Comparison of ENCODE assay signal across 8 cellular contexts in genomic region chr12:112386726-112387125, GRCh38. TPM values are rescaled to one million over a fixed set of nuclear protein-coding genes. Genes with fewer than 3 reads are reported as not detected.
A peak's percentile ranks its signal among the peaks of the same experiment; 100 is the strongest.
DNase-seq lines count a peak whose midpoint lies in the region; ATAC-seq, FAIRE-seq and TF ChIP-seq lines count a peak whose summit lies in the region.

No MANE protein-coding gene starts in this region.

- dilution Hi-C loops in endothelial cell of umbilical vein (cut with MboI; ENCODE audit: extremely low pct_ligation_motif_present, low sequenced_read_pairs), result no loop called here

- H3K4me1 Mint-ChIP-seq in CD14-positive monocyte, result peaks cover 26% of the 10 kb centered on the region

- H3K36me3 ChIP-seq in endothelial cell of umbilical vein (ENCODE audit: control insufficient read depth in 2 of 2, extremely low read depth in 1 of 2, insufficient read depth in 2 of 2, low read length in 2 of 2) (no peaks in the 10 kb centered on the region), aorta (ENCODE audit: control insufficient read depth in 1 of 2, insufficient read depth in 2 of 2, low read length in 1 of 2) (no peaks in the 10 kb centered on the region)

- peaks cover 0 to 11% (median 9%) of the 10 kb centered on the region in 3 donors for H3K27me3 Mint-ChIP-seq in CD14-positive monocyte (ENCODE audit: low read depth in 3 of 3)

- no peak overlapping the region for H3K9ac ChIP-seq in endothelial cell of umbilical vein (replicated peaks; ENCODE audit: extremely low read depth, insufficient read depth, low read length)

- CTCF ChIA-PET in AG04449 (lab: Yijun Ruan, JAX) (interaction anchor here (0.6 to 7.6 kb wide), 45 partner anchors 8 to 560 kb away, joined by 3 to 207 read pairs (median 4); no protein-coding TSS in a partner anchor), endothelial cell of umbilical vein (lab: Charles Lee) (interaction anchor here (0.5 to 6.9 kb wide), 38 partner anchors 8 to 669 kb away, joined by 3 to 253 read pairs (median 4); no protein-coding TSS in a partner anchor)

- no TSS peak for BruUV-seq in endothelial cell of umbilical vein (replicated peaks; lab: Mats Ljungman, UMichigan)

- H3K9me3 ChIP-seq in endothelial cell of umbilical vein (replicated peaks; ENCODE audit: control insufficient read depth, insufficient read depth, low read length) (no peaks in the 10 kb centered on the region), aorta (ENCODE audit: control insufficient read depth, low read length) (no peaks in the 10 kb centered on the region)

- FAIRE-seq in endothelial cell of umbilical vein (lab: Jason Lieb, UNC), result no peak

- TF ChIP-seq CTCF in AG04449 (IDR thresholded peaks at IDR 0.05; ENCODE audit: insufficient read depth, low read length, missing control alignments), result no peak
- TF ChIP-seq CTCF in CD14-positive monocyte (IDR thresholded peaks at IDR 0.05), result no peak
- no peak for TF ChIP-seq CTCF in endothelial cell of umbilical vein (IDR thresholded peaks at IDR 0.05; ENCODE audit: extremely low read depth in 1 of 2, insufficient read depth in 1 of 2, low read depth in 1 of 2, low read length in 2 of 2)

- intact Hi-C loops in CD14-positive monocyte (cut with micrococcal nuclease), result loop anchor here in 1 of 2 donors (10.0 kb wide), 1 partner anchor 262 kb away; the partner anchor contains the start of gene TRAFD1
- intact Hi-C loops in endothelial cell of umbilical vein (cut with micrococcal nuclease), result loop anchor here (1.0 to 10.0 kb wide), 5 partner anchors 92 to 441 kb away; partner anchors contain the start of genes ERP29, NAA25 and TMEM116
- intact Hi-C loops in aorta (cut with DNase I), result loop anchor here (10.0 kb wide), 2 partner anchors 112 to 442 kb away; no protein-coding TSS in a partner anchor

- peaks cover 2% of the 10 kb centered on the region for H3K79me2 ChIP-seq in endothelial cell of umbilical vein (ENCODE audit: control insufficient read depth, insufficient read depth, low read length)

- H3K9me3 Mint-ChIP-seq in CD14-positive monocyte, result no peaks in the 10 kb centered on the region

- POLR2A ChIA-PET in AG04449 (lab: Yijun Ruan, JAX), result interaction anchor here (0.7 to 1.3 kb wide), 2 partner anchors 18 to 189 kb away, joined by 5 to 6 read pairs; no protein-coding TSS in a partner anchor
- POLR2A ChIA-PET in endothelial cell of umbilical vein (lab: Charles Lee), result no interaction called here

- no peak overlapping the region for H3K4me2 ChIP-seq in endothelial cell of umbilical vein (ENCODE audit: insufficient read depth, low read length)

- H3K4me1 ChIP-seq in endothelial cell of umbilical vein (ENCODE audit: control insufficient read depth, extremely low read depth, insufficient read depth, low read length) (peaks cover 5% of the 10 kb centered on the region), aorta (ENCODE audit: control insufficient read depth in 1 of 2, insufficient read depth in 2 of 2, low read length in 2 of 2) (peaks cover 0 to 1% of the 10 kb centered on the region in 2 donors)

- H3K27ac Mint-ChIP-seq in CD14-positive monocyte, result peak overlapping the region in 4 of 7 donors; percentile 27 to 73 (median 64)

- ATAC-seq in aorta (ENCODE audit: low FRiP score), result no peak

- no peaks in the 10 kb centered on the region for H3K9me1 ChIP-seq in endothelial cell of umbilical vein (replicated peaks; ENCODE audit: control insufficient read depth, extremely low read depth, insufficient read depth, low read length)

- 60 to 69% methylated on average over 3 of the region's 3 CpGs for WGBS in aorta, 2 donors

- H3K27ac ChIP-seq in endothelial cell of umbilical vein (ENCODE audit: insufficient read depth, low read depth, low read length), result no peak overlapping the region
- H3K27ac ChIP-seq in aorta (ENCODE audit: low read depth in 1 of 2, low read length in 2 of 2), result no peak overlapping the region

- H3K36me3 Mint-ChIP-seq in CD14-positive monocyte, result no peaks in the 10 kb centered on the region

- H3K4me3 ChIP-seq in AG04449 (ENCODE audit: low read depth, low read length) (no peak overlapping the region), endothelial cell of umbilical vein (replicated peaks in 1 of 3; ENCODE audit: insufficient read depth in 1 of 3, low read depth in 1 of 3, low read length in 3 of 3) (no peak overlapping the region), aorta (ENCODE audit: low read length in 2 of 2) (no peak overlapping the region)

- no peak overlapping the region for H3K4me3 Mint-ChIP-seq in CD14-positive monocyte

- H2AFZ ChIP-seq in endothelial cell of umbilical vein (ENCODE audit: low read depth, low read length), result peak overlapping the region; percentile 48

- H4K20me1 ChIP-seq in endothelial cell of umbilical vein (replicated peaks; ENCODE audit: control insufficient read depth, extremely low read depth, insufficient read depth, low read length), result no peaks in the 10 kb centered on the region

- DNase-seq in AG04449 (ENCODE audit: low read depth, low spot score) (peak; percentile 37), CD14-positive monocyte (ENCODE audit: low spot score) (no peak), NOMO-1 treated with dmso at 0.1 percent for 144 hours (lab: John Stamatoyannopoulos, UW; ENCODE audit: unreplicated experiment) (peak; percentile 53), endothelial cell of umbilical vein (ENCODE audit: low read depth, low spot score) (no peak), aorta (no peak), iPS-NIHi7 (ENCODE audit: extremely low spot score) (no peak), NCI-H1092 treated with DMSO at 0.1 percent for 48 hours (lab: John Stamatoyannopoulos, UW) (no peak)
- no peak for DNase-seq in stimulated activated naive CD4-positive, alpha-beta T cell treated with Interleukin-2 at 50 U/mL for 16 hours (lab: John Stamatoyannopoulos, UW)

- H3K27me3 ChIP-seq in endothelial cell of umbilical vein (ENCODE audit: control insufficient read depth in 2 of 2, insufficient read depth in 2 of 2, low read length in 2 of 2) (peaks cover 0 to 3% of the 10 kb centered on the region in 2 experiments), aorta (ENCODE audit: control insufficient read depth in 1 of 2, insufficient read depth in 2 of 2, low read length in 1 of 2) (no peaks in the 10 kb centered on the region)

- TF ChIP-seq POLR2A in endothelial cell of umbilical vein (IDR thresholded peaks at IDR 0.05; ENCODE audit: low read depth, low read length), result no peak

TF ChIP-seq in endothelial cell of umbilical vein, 7 proteins besides CTCF, POLR2A, EP300 and RAD21:
- no peak for TF ChIP-seq FOS (IDR thresholded peaks at IDR 0.05; ENCODE audit: borderline replicate concordance, insufficient read depth, low read length)
- no peak for TF ChIP-seq EZH2 (IDR thresholded peaks at IDR 0.05; ENCODE audit: borderline replicate concordance, low read depth, low read length, severe bottlenecking)
- TF ChIP-seq, protein P1, sequence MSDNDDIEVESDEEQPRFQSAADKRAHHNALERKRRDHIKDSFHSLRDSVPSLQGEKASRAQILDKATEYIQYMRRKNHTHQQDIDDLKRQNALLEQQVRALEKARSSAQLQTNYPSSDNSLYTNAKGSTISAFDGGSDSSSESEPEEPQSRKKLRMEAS (IDR thresholded peaks at IDR 0.05; ENCODE audit: insufficient read depth, insufficient read length), result no peak
- no peak for TF ChIP-seq MYC (IDR thresholded peaks at IDR 0.05; ENCODE audit: low read depth, low read length)
- no peak for TF ChIP-seq POLR2AphosphoS5 (IDR thresholded peaks at IDR 0.05; ENCODE audit: insufficient read depth, low read depth, low read length)
- no peak for TF ChIP-seq JUN (IDR thresholded peaks at IDR 0.05; ENCODE audit: borderline replicate concordance, insufficient read depth, insufficient read length, low read depth)
- no peak for TF ChIP-seq GATA2 (IDR thresholded peaks at IDR 0.05; ENCODE audit: insufficient read depth, insufficient read length, low read depth, low read length)

RNA-seq across cellular contexts. Expression of gene HECTD4, which starts 4.5 kb away (rescaled TPM):
- polyA plus RNA-seq in CD14-positive monocyte (1 to 10 TPM in 1 of 2 donors, under 1 TPM in 1; 0.73 to 2.4 TPM), endothelial cell of umbilical vein (9.7 and 11.1 TPM in 2 replicates), aorta (10 to 100 TPM; 16.0 to 24.7 TPM)
- total RNA-seq in endothelial cell of umbilical vein (38.8 and 47.7 TPM in 2 replicates), aorta (10 to 100 TPM; 64.4 to 78.5 TPM)
- polyA plus RNA-seq in endothelial cell of umbilical vein (2011; cell fraction: cytosol; rRNA removed), result 8.8 and 10.2 TPM in 2 replicates
- polyA plus RNA-seq in endothelial cell of umbilical vein (2011; cell fraction: nucleus; rRNA removed), result 58.1 and 58.5 TPM in 2 replicates
- 18.0 and 23.4 TPM in 2 replicates for polyA plus RNA-seq in endothelial cell of umbilical vein (2012)
- 55.3 and 58.0 TPM in 2 replicates for polyA minus RNA-seq in endothelial cell of umbilical vein
- polyA minus RNA-seq in endothelial cell of umbilical vein (2011; cell fraction: cytosol; rRNA and poly(A)+ RNA removed), result 19.2 TPM
- polyA minus RNA-seq in endothelial cell of umbilical vein (2011; cell fraction: nucleus; rRNA and poly(A)+ RNA removed), result 97.5 and 125 TPM in 2 replicates

RNA-seq across cellular contexts. Expression of gene RPL6, which starts 22.7 kb away (rescaled TPM):
- polyA plus RNA-seq in CD14-positive monocyte (100 to 1,000 TPM; 201 to 259 TPM), endothelial cell of umbilical vein (773 and 998 TPM in 2 replicates), aorta (1,000 to 10,000 TPM; 1,701 to 2,876 TPM)
- total RNA-seq in endothelial cell of umbilical vein (1,359 and 1,385 TPM in 2 replicates), aorta (100 to 1,000 TPM; 802 to 884 TPM)
- 2,036 and 2,074 TPM in 2 replicates for polyA plus RNA-seq in endothelial cell of umbilical vein (2011; cell fraction: cytosol; rRNA removed)
- polyA plus RNA-seq in endothelial cell of umbilical vein (2011; cell fraction: nucleus; rRNA removed), result 552 and 631 TPM in 2 replicates
- polyA plus RNA-seq in endothelial cell of umbilical vein (2012), result 2,142 and 2,144 TPM in 2 replicates
- polyA minus RNA-seq in endothelial cell of umbilical vein, result 289 and 336 TPM in 2 replicates
- 430 TPM for polyA minus RNA-seq in endothelial cell of umbilical vein (2011; cell fraction: cytosol; rRNA and poly(A)+ RNA removed)
- polyA minus RNA-seq in endothelial cell of umbilical vein (2011; cell fraction: nucleus; rRNA and poly(A)+ RNA removed), result 80.6 and 105 TPM in 2 replicates

RNA-seq across cellular contexts. Expression of gene PTPN11, which starts 32.0 kb away (rescaled TPM):
- polyA plus RNA-seq in CD14-positive monocyte, result 10 to 100 TPM; 28.8 to 41.9 TPM
- total RNA-seq in endothelial cell of umbilical vein, result 104 and 107 TPM in 2 replicates
- 22.4 and 36.5 TPM in 2 replicates for polyA plus RNA-seq in endothelial cell of umbilical vein
- 38.5 and 42.5 TPM in 2 replicates for polyA plus RNA-seq in endothelial cell of umbilical vein (2011; cell fraction: cytosol; rRNA removed)
- polyA plus RNA-seq in endothelial cell of umbilical vein (2011; cell fraction: nucleus; rRNA removed), result 34.1 and 44.1 TPM in 2 replicates
- 64.9 and 86.2 TPM in 2 replicates for polyA plus RNA-seq in endothelial cell of umbilical vein (2012)
- polyA minus RNA-seq in endothelial cell of umbilical vein, result 66.6 and 71.7 TPM in 2 replicates
- polyA minus RNA-seq in endothelial cell of umbilical vein (2011; cell fraction: cytosol; rRNA and poly(A)+ RNA removed), result 70.4 TPM
- polyA minus RNA-seq in endothelial cell of umbilical vein (2011; cell fraction: nucleus; rRNA and poly(A)+ RNA removed), result 24.0 and 30.3 TPM in 2 replicates
- 100 to 1,000 TPM; 110 to 176 TPM for total RNA-seq in aorta
- polyA plus RNA-seq in aorta, result 10 to 100 TPM; 39.5 to 85.9 TPM

Comparison
In these comparisons a context has a peak if more than half of its experiments do, and no peak if none do; other contexts are left out.
1. DNase-seq: peak in AG04449 (single experiment) and NOMO-1 treated with dmso at 0.1 percent for 144 hours (single experiment); none in CD14-positive monocyte (single experiment), endothelial cell of umbilical vein (single experiment), stimulated activated naive CD4-positive, alpha-beta T cell treated with Interleukin-2 at 50 U/mL for 16 hours (single experiment), aorta (0 of 2), iPS-NIHi7 (single experiment) and NCI-H1092 treated with DMSO at 0.1 percent for 48 hours (single experiment).